In the genomic region with DNA sequence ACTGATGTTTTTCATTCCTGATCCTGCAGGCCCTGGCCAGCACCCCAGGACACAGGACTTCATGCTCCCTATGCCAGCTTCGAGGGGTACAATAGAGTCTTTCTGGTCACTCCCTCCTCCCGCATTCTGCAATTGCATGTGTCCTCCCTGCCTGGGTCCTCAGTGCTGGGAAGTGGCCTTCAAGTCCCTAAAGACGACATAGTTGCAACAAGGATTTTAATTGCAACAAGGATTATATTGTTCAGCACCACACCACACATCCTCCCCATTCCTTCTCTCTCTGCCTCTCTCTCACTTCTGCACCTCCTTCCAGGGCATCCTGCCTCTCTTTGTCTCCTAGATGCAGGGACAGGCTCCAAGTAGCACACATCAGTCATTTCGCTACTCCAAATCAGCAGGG, we compare ENCODE assay signal across 21 cellular contexts. TPM values are rescaled to one million over a fixed set of nuclear protein-coding genes. Genes with fewer than 3 reads are reported as not detected.
DNase-seq lines count a peak whose midpoint lies in the region; ATAC-seq and TF ChIP-seq lines count a peak whose summit lies in the region.
"Had no signal": no experiment of that assay in that cellular context is flagged by ENCODE, and none has a peak within 500 bp of the region (broad histone marks: within the 10 kb centered on the region; RNA-seq: fewer than 3 reads in every experiment).

No MANE protein-coding gene starts in this region.

- no peaks in the 10 kb centered on the region for H3K9me3 Mint-ChIP-seq in activated T-helper 1 cell treated with anti-CD3 and anti-CD28 coated beads, Interleukin-12 subunit alpha, Interleukin-12 subunit beta, Interleukin-2, Interleukin-4 antibody, amounts not matched to agents 30 ng/mL and 10 ng/mL and 1 ng/mL, durations not matched to agents 14 hours and 24 hours and 36 hours
- H3K9me3 Mint-ChIP-seq: CD4-positive, alpha-beta T cell had no signal

- intact Hi-C loops in dorsolateral prefrontal cortex (cut with DNase I): no loop called here
- intact Hi-C loops in activated T-helper 1 cell treated with anti-CD3 and anti-CD28 coated beads, Interleukin-12 subunit alpha, Interleukin-12 subunit beta, Interleukin-2, Interleukin-4 antibody, amounts not matched to agents 30 ng/mL and 10 ng/mL and 1 ng/mL, durations not matched to agents 14 hours and 24 hours and 36 hours (cut with micrococcal nuclease): no loop called here
- intact Hi-C loops in aorta (cut with DNase I): no loop called here

- no peak overlapping the region for H3K4me3 ChIP-seq in Karpas-422 (ENCODE audit: low read length)
- peak overlapping the region in 1 of 59 donors; percentile 8 for H3K4me3 ChIP-seq in dorsolateral prefrontal cortex
- no peak overlapping the region for H3K4me3 ChIP-seq in aorta (ENCODE audit: low read length in 2 of 2)
- H3K4me3 ChIP-seq: A549 had no signal

- H2AFZ ChIP-seq in Karpas-422 (ENCODE audit: low read length): no peak overlapping the region

- peaks cover 6% of the 10 kb centered on the region for H3K27me3 Mint-ChIP-seq in activated T-helper 1 cell treated with anti-CD3 and anti-CD28 coated beads, Interleukin-12 subunit alpha, Interleukin-12 subunit beta, Interleukin-2, Interleukin-4 antibody, amounts not matched to agents 30 ng/mL and 10 ng/mL and 1 ng/mL, durations not matched to agents 14 hours and 24 hours and 36 hours (ENCODE audit: insufficient read depth)

- 73 to 81% methylated on average over 4 of the region's 4 CpGs for WGBS in aorta, 2 donors

- no peaks in the 10 kb centered on the region for H3K4me1 Mint-ChIP-seq in activated T-helper 1 cell treated with anti-CD3 and anti-CD28 coated beads, Interleukin-12 subunit alpha, Interleukin-12 subunit beta, Interleukin-2, Interleukin-4 antibody, amounts not matched to agents 30 ng/mL and 10 ng/mL and 1 ng/mL, durations not matched to agents 14 hours and 24 hours and 36 hours (ENCODE audit: low read depth)
- H3K4me1 Mint-ChIP-seq: IgD-negative memory B cell had no signal

- H4K20me1 ChIP-seq in Karpas-422 (ENCODE audit: insufficient read depth, low read depth, low read length): no peaks in the 10 kb centered on the region

- no peaks in the 10 kb centered on the region for H3K36me3 Mint-ChIP-seq in activated T-helper 1 cell treated with anti-CD3 and anti-CD28 coated beads, Interleukin-12 subunit alpha, Interleukin-12 subunit beta, Interleukin-2, Interleukin-4 antibody, amounts not matched to agents 30 ng/mL and 10 ng/mL and 1 ng/mL, durations not matched to agents 14 hours and 24 hours and 36 hours (ENCODE audit: low read depth)
- H3K36me3 Mint-ChIP-seq: IgD-negative memory B cell had no signal

- H3K36me3 ChIP-seq in Karpas-422 (ENCODE audit: insufficient read depth, low read length): no peaks in the 10 kb centered on the region
- H3K36me3 ChIP-seq in aorta (ENCODE audit: control insufficient read depth in 1 of 2, insufficient read depth in 2 of 2, low read length in 1 of 2): no peaks in the 10 kb centered on the region

- H3K4me1 ChIP-seq in Karpas-422 (ENCODE audit: low read length) (peaks cover 24% of the 10 kb centered on the region), aorta (ENCODE audit: control insufficient read depth in 1 of 2, insufficient read depth in 2 of 2, low read length in 2 of 2) (no peaks in the 10 kb centered on the region)
- H3K4me1 ChIP-seq: A549 had no signal

- no peak overlapping the region for H3K4me3 Mint-ChIP-seq in activated T-helper 1 cell treated with anti-CD3 and anti-CD28 coated beads, Interleukin-12 subunit alpha, Interleukin-12 subunit beta, Interleukin-2, Interleukin-4 antibody, amounts not matched to agents 30 ng/mL and 10 ng/mL and 1 ng/mL, durations not matched to agents 14 hours and 24 hours and 36 hours
- H3K4me3 Mint-ChIP-seq: CD4-positive, alpha-beta T cell; IgD-negative memory B cell had no signal

- H3K27ac ChIP-seq in Karpas-422 (ENCODE audit: low read length): no peak overlapping the region
- H3K27ac ChIP-seq in dorsolateral prefrontal cortex: peak overlapping the region; percentile 8 to 98 (median 93)
- H3K27ac ChIP-seq in aorta (ENCODE audit: low read depth in 1 of 2, low read length in 2 of 2): no peak overlapping the region
- H3K27ac ChIP-seq: A549 had no signal

- TF ChIP-seq CTCF in dorsolateral prefrontal cortex (IDR thresholded peaks at IDR 0.05 in 54 of 56, conservative IDR thresholded peaks at IDR 0.05 in 2 of 56; ENCODE audit: low read depth in 1 of 56, partially characterized antibody in 56 of 56): peak in 1 of 56 donors; percentile 14

- H3K27me3 ChIP-seq in Karpas-422 (ENCODE audit: low read length): no peaks in the 10 kb centered on the region
- H3K27me3 ChIP-seq in dorsolateral prefrontal cortex: no peaks in the 10 kb centered on the region
- no peaks in the 10 kb centered on the region for H3K27me3 ChIP-seq in aorta (ENCODE audit: control insufficient read depth in 1 of 2, insufficient read depth in 2 of 2, low read length in 1 of 2)

- no peak overlapping the region for H3K4me2 ChIP-seq in Karpas-422 (ENCODE audit: low read depth, low read length, poor library complexity, severe bottlenecking)
- H3K4me2 ChIP-seq: A549 had no signal

- H3K9me3 ChIP-seq in Karpas-422 (ENCODE audit: low read length): no peaks in the 10 kb centered on the region
- H3K9me3 ChIP-seq in aorta (ENCODE audit: control insufficient read depth, low read length): no peaks in the 10 kb centered on the region
- H3K9me3 ChIP-seq: A549 had no signal

- no peaks in the 10 kb centered on the region for H3K9me2 ChIP-seq in Karpas-422 (replicated peaks; ENCODE audit: insufficient read depth, low read length)

- DNase-seq in Karpas-422 (peak; percentile 29), dorsolateral prefrontal cortex (peak in 5 of 10 donors; percentile 47 to 74 (median 56)), midbrain (lab: John Stamatoyannopoulos, UW) (peak; percentile 76), superior temporal gyrus (ENCODE audit: extremely low spot score) (peak; percentile 79), ecto neural progenitor cell (ENCODE audit: low spot score) (no peak), aorta (no peak)
- DNase-seq in activated T-helper 1 cell treated with anti-CD3 and anti-CD28 coated beads, Interleukin-12 subunit alpha, Interleukin-12 subunit beta, Interleukin-2, Interleukin-4 antibody, amounts not matched to agents 30 ng/mL and 10 ng/mL and 1 ng/mL, durations not matched to agents 14 hours and 24 hours and 36 hours (ENCODE audit: low spot score): no peak
- DNase-seq: CD4-positive, alpha-beta T cell; COR-L47; DMS79; Kasumi-1; NCI-H1417; NCI-H1694 treated with DMSO at 0.1 percent for 48 hours; NCI-H2081 treated with DMSO at 0.1 percent for 48 hours; NCI-H2171 treated with DMSO at 0.1 percent for 48 hours; NCI-H524 treated with DMSO at 0.1 percent for 48 hours; OCI-M1 had no signal

- no peaks in the 10 kb centered on the region for H3K79me2 ChIP-seq in Karpas-422 (ENCODE audit: low read length)

- no peak overlapping the region for H3K27ac Mint-ChIP-seq in activated T-helper 1 cell treated with anti-CD3 and anti-CD28 coated beads, Interleukin-12 subunit alpha, Interleukin-12 subunit beta, Interleukin-2, Interleukin-4 antibody, amounts not matched to agents 30 ng/mL and 10 ng/mL and 1 ng/mL, durations not matched to agents 14 hours and 24 hours and 36 hours
- H3K27ac Mint-ChIP-seq: CD4-positive, alpha-beta T cell; IgD-negative memory B cell had no signal

- H3K9ac ChIP-seq in Karpas-422 (ENCODE audit: low read length): no peak overlapping the region

- no peak for ATAC-seq in GM19023 (IDR thresholded peaks at IDR 0.05; ENCODE audit: unreplicated experiment)
- ATAC-seq in aorta (ENCODE audit: low FRiP score): no peak
- ATAC-seq: A549, Right ventricle myocardium inferior had no signal

RNA-seq across cellular contexts. Expression of gene SCD5, which starts 25.5 kb away (rescaled TPM):
- total RNA-seq in Karpas-422 (2014; rRNA removed; shearing (Covaris generic); ENCODE audit: low replicate concordance): 14.0 and 14.9 TPM in 2 replicates
- 100 to 1,000 TPM; 191 to 439 (median 289) TPM for total RNA-seq in dorsolateral prefrontal cortex
- 0.44 and 0.70 TPM in 2 replicates for total RNA-seq in activated T-helper 1 cell treated with anti-CD3 and anti-CD28 coated beads, Interleukin-12 subunit alpha, Interleukin-12 subunit beta, Interleukin-2, Interleukin-4 antibody, amounts not matched to agents 30 ng/mL and 10 ng/mL and 1 ng/mL, durations not matched to agents 14 hours and 24 hours and 36 hours
- 10 to 100 TPM in 1 of 2 donors, 1 to 10 TPM in 1; 6.0 to 11.5 TPM for total RNA-seq in aorta
- polyA plus RNA-seq in aorta: 1 to 10 TPM; 2.6 to 4.4 TPM
- polyA plus RNA-seq: IgD-negative memory B cell had no signal

Comparison
In these comparisons a context has a peak if more than half of its experiments do, and no peak if none do; other contexts are left out.
1. DNase-seq: peak in Karpas-422 (single experiment), midbrain (single experiment) and superior temporal gyrus (single experiment); none in activated T-helper 1 cell treated with anti-CD3 and anti-CD28 coated beads, Interleukin-12 subunit alpha, Interleukin-12 subunit beta, Interleukin-2, Interleukin-4 antibody, amounts not matched to agents 30 ng/mL and 10 ng/mL and 1 ng/mL, durations not matched to agents 14 hours and 24 hours and 36 hours (single experiment), ecto neural progenitor cell (single experiment) and aorta (0 of 2).
2. H3K27ac ChIP-seq: peak in dorsolateral prefrontal cortex (59 of 59); none in Karpas-422 (single experiment) and aorta (0 of 2).
3. RNA of gene SCD5, which starts 25.5 kb away (total RNA-seq): 191 to 439 TPM in dorsolateral prefrontal cortex; 14.0 to 14.9 TPM in Karpas-422, 6.0 to 11.5 TPM in aorta and 0.44 to 0.70 TPM in activated T-helper 1 cell treated with anti-CD3 and anti-CD28 coated beads, Interleukin-12 subunit alpha, Interleukin-12 subunit beta, Interleukin-2, Interleukin-4 antibody, amounts not matched to agents 30 ng/mL and 10 ng/mL and 1 ng/mL, durations not matched to agents 14 hours and 24 hours and 36 hours; every median in the first group is over 10 times any median in the second.